Comparison of ENCODE assay signal across 20 cellular contexts in genomic region chrX:19677121-19677520, GRCh38.
DNase-seq lines count a peak whose midpoint lies in the region; ATAC-seq and TF ChIP-seq lines count a peak whose summit lies in the region.
"Had no signal": no experiment of that assay in that cellular context is flagged by ENCODE, and none has a peak within 500 bp of the region (broad histone marks: within the 10 kb centered on the region; RNA-seq: fewer than 3 reads in every experiment).

No MANE protein-coding gene starts in this region.

- H3K79me2 ChIP-seq in H9 (ENCODE audit: insufficient read depth, low read length) (no peaks in the 10 kb centered on the region), osteoblast (ENCODE audit: insufficient read depth, low read length) (no peaks in the 10 kb centered on the region)

- H3K23me2 ChIP-seq in H9 (ENCODE audit: insufficient read length, low read depth, low read length, poor library complexity, severe bottlenecking) = no peaks in the 10 kb centered on the region

- no peak overlapping the region for H2AK5ac ChIP-seq in H9 (ENCODE audit: insufficient read length, low read length)

- H3K27me3 ChIP-seq in CD4-positive, alpha-beta T cell (ENCODE audit: control insufficient read depth, insufficient read depth, low read length) = no peaks in the 10 kb centered on the region
- H3K27me3 ChIP-seq in H9 (ENCODE audit: insufficient read depth, low read length) (no peaks in the 10 kb centered on the region), osteoblast (ENCODE audit: insufficient read depth, low read length) (no peaks in the 10 kb centered on the region)
- H3K27me3 ChIP-seq: stomach, transverse colon had no signal

- H3K79me1 ChIP-seq in H9 (ENCODE audit: insufficient read depth, low read depth, low read length, poor library complexity, severe bottlenecking) = no peaks in the 10 kb centered on the region

- WGBS in H9 (ENCODE audit: extremely low coverage, insufficient read length, low lambda C conversion rate) = no CpG with 5 or more reads among the region's 2 CpGs

- no peak overlapping the region for H2BK12ac ChIP-seq in H9 (ENCODE audit: insufficient read length, low read depth, low read length)

- H4K91ac ChIP-seq in H9 (ENCODE audit: insufficient read length, low read depth, low read length) = no peak overlapping the region

- no peak overlapping the region for H3K23ac ChIP-seq in H9 (ENCODE audit: insufficient read length, low read depth, low read length)

- no peak overlapping the region for H3T11ph ChIP-seq in H9 (ENCODE audit: low read length)

- no peak overlapping the region for H3K9ac ChIP-seq in H9 (ENCODE audit: extremely low read depth, insufficient read length, low read length)

- H4K5ac ChIP-seq in H9 (ENCODE audit: insufficient read length, low read depth, low read length) = no peak overlapping the region

- H3K4me2 ChIP-seq in H9 (ENCODE audit: insufficient read depth, insufficient read length, low read length) = no peak overlapping the region
- no peak overlapping the region for H3K4me2 ChIP-seq in osteoblast (ENCODE audit: insufficient read depth, low read length)

- H3K36me3 ChIP-seq in osteoblast (ENCODE audit: insufficient read depth, low read length) = no peaks in the 10 kb centered on the region
- H3K36me3 ChIP-seq: stomach, transverse colon had no signal

- no peak overlapping the region for H4K8ac ChIP-seq in H9 (replicated peaks; ENCODE audit: insufficient read length, low read depth, low read length)

- H2BK120ac ChIP-seq in H9 (ENCODE audit: low read depth, low read length, poor library complexity, severe bottlenecking) = no peak overlapping the region

- no peak overlapping the region for H3K4me3 Mint-ChIP-seq in CD4-positive, alpha-beta T cell
- H3K4me3 Mint-ChIP-seq in H9 = no peak overlapping the region
- no peak overlapping the region for H3K4me3 Mint-ChIP-seq in activated CD8-positive, alpha-beta T cell treated with anti-CD3 and anti-CD28 coated beads, Interleukin-2, amount 10 ng/mL, durations not matched to agents 7 days and 5 days
- H3K4me3 Mint-ChIP-seq in immature natural killer cell = no peak overlapping the region
- H3K4me3 Mint-ChIP-seq: activated CD4-positive, alpha-beta T cell treated with anti-CD3 and anti-CD28 coated beads for 36 hours; neural crest cell had no signal

- H3K14ac ChIP-seq in H9 (ENCODE audit: insufficient read depth, low read length) = no peak overlapping the region

- no peaks in the 10 kb centered on the region for H3K27me3 Mint-ChIP-seq in CD4-positive, alpha-beta T cell
- no peaks in the 10 kb centered on the region for H3K27me3 Mint-ChIP-seq in H9 (ENCODE audit: low read depth)
- H3K27me3 Mint-ChIP-seq in activated CD8-positive, alpha-beta T cell treated with anti-CD3 and anti-CD28 coated beads, Interleukin-2, amount 10 ng/mL, durations not matched to agents 7 days and 5 days (ENCODE audit: low read depth) = no peaks in the 10 kb centered on the region
- H3K27me3 Mint-ChIP-seq in immature natural killer cell (ENCODE audit: low read depth in 3 of 3) = peaks cover 5 to 11% (median 11%) of the 10 kb centered on the region in 3 donors
- H3K27me3 Mint-ChIP-seq: activated CD4-positive, alpha-beta T cell treated with anti-CD3 and anti-CD28 coated beads for 36 hours had no signal

- no peaks in the 10 kb centered on the region; the same call in 1 of the 2 replicates for H3K4me1 ChIP-seq in H9 (ENCODE audit: insufficient read depth, low read length)
- peaks cover 12% of the 10 kb centered on the region for H3K4me1 ChIP-seq in osteoblast (ENCODE audit: insufficient read depth, low read length)
- H3K4me1 ChIP-seq: psoas muscle had no signal

- peaks cover 68% of the 10 kb centered on the region for H3K4me1 Mint-ChIP-seq in CD4-positive, alpha-beta T cell (ENCODE audit: low read depth)
- peaks cover 2 to 15% of the 10 kb centered on the region in 2 experiments; a peak in 3 of 4 replicates for H3K4me1 Mint-ChIP-seq in H9
- peaks cover 70% of the 10 kb centered on the region for H3K4me1 Mint-ChIP-seq in activated CD8-positive, alpha-beta T cell treated with anti-CD3 and anti-CD28 coated beads, Interleukin-2, amount 10 ng/mL, durations not matched to agents 7 days and 5 days (ENCODE audit: low read depth)
- peaks cover 62 to 72% of the 10 kb centered on the region in 2 donors for H3K4me1 Mint-ChIP-seq in immature natural killer cell

- no peaks in the 10 kb centered on the region for H3K9me3 Mint-ChIP-seq in CD4-positive, alpha-beta T cell
- H3K9me3 Mint-ChIP-seq in H9 (peaks cover 53% of the 10 kb centered on the region in 2 experiments), immature natural killer cell (no peaks in the 10 kb centered on the region)
- H3K9me3 Mint-ChIP-seq in activated CD8-positive, alpha-beta T cell treated with anti-CD3 and anti-CD28 coated beads, Interleukin-2, amount 10 ng/mL, durations not matched to agents 7 days and 5 days (ENCODE audit: insufficient read depth) = no peaks in the 10 kb centered on the region

- H2BK20ac ChIP-seq in H9 (ENCODE audit: low read depth, low read length, poor library complexity, severe bottlenecking) = no peak overlapping the region

- POLR2A ChIA-PET in CD4-positive, alpha-beta T cell (lab: Charles Lee) = no interaction called here
- POLR2A ChIA-PET in activated CD8-positive, alpha-beta T cell treated with anti-CD3 and anti-CD28 coated beads, Interleukin-2, amount 10 ng/mL, durations not matched to agents 7 days and 5 days (lab: Charles Lee) = no interaction called here

- no peak overlapping the region for H2BK15ac ChIP-seq in H9 (ENCODE audit: low read depth, low read length)

- H3K27ac Mint-ChIP-seq in CD4-positive, alpha-beta T cell = peak overlapping the region; percentile 18
- H3K27ac Mint-ChIP-seq in H9 (no peak overlapping the region), immature natural killer cell (peak overlapping the region in 5 of 6 donors; percentile 5 to 94 (median 71))
- peak overlapping the region; percentile 48 for H3K27ac Mint-ChIP-seq in activated CD8-positive, alpha-beta T cell treated with anti-CD3 and anti-CD28 coated beads, Interleukin-2, amount 10 ng/mL, durations not matched to agents 7 days and 5 days

- H3K56ac ChIP-seq in H9 (ENCODE audit: insufficient read length, low read depth, low read length) = no peak overlapping the region

- peaks cover 64% of the 10 kb centered on the region for H3K36me3 Mint-ChIP-seq in CD4-positive, alpha-beta T cell (ENCODE audit: low read depth)
- H3K36me3 Mint-ChIP-seq in H9 (ENCODE audit: insufficient read depth in 1 of 3, low read depth in 3 of 3) (peaks cover 0 to 4% (median 0%) of the 10 kb centered on the region in 3 experiments; a peak in 3 of 7 replicates), immature natural killer cell (peaks cover 0 to 11% (median 8%) of the 10 kb centered on the region in 3 donors)
- peaks cover 48% of the 10 kb centered on the region for H3K36me3 Mint-ChIP-seq in activated CD8-positive, alpha-beta T cell treated with anti-CD3 and anti-CD28 coated beads, Interleukin-2, amount 10 ng/mL, durations not matched to agents 7 days and 5 days (ENCODE audit: low read depth)

- no peaks in the 10 kb centered on the region for H3K9me3 ChIP-seq in CD4-positive, alpha-beta T cell (ENCODE audit: control insufficient read depth, low read length)
- peaks cover 35% of the 10 kb centered on the region for H3K9me3 ChIP-seq in H9 (ENCODE audit: control insufficient read depth, low read depth, low read length)
- no peaks in the 10 kb centered on the region for H3K9me3 ChIP-seq in osteoblast (ENCODE audit: low read depth, low read length)
- H3K9me3 ChIP-seq: psoas muscle, stomach, transverse colon had no signal

- intact Hi-C loops in CD4-positive, alpha-beta T cell (cut with DNase I, micrococcal nuclease) = no loop called here

- H3K4ac ChIP-seq in H9 (ENCODE audit: low read depth, low read length) = no peak overlapping the region

- no peak overlapping the region for H3K27ac ChIP-seq in CD4-positive, alpha-beta T cell (ENCODE audit: low read depth, low read length)
- H3K27ac ChIP-seq in H9 (ENCODE audit: insufficient read length, low read depth, low read length) (no peak overlapping the region), osteoblast (ENCODE audit: low read depth, low read length) (no peak overlapping the region)
- H3K27ac ChIP-seq: psoas muscle, stomach, transverse colon had no signal

- no peak overlapping the region for H2AFZ ChIP-seq in H9 (ENCODE audit: low read length)
- H2AFZ ChIP-seq in osteoblast (ENCODE audit: low read length) = no peak overlapping the region

- no peak for DNase-seq in CD4-positive, alpha-beta T cell
- DNase-seq in H9 = no peak
- no peak for DNase-seq in activated CD8-positive, alpha-beta T cell treated with anti-CD3 and anti-CD28 coated beads, Interleukin-2, amount 10 ng/mL, durations not matched to agents 7 days and 5 days
- DNase-seq in immature natural killer cell = no peak
- no peak for DNase-seq in osteoblast (ENCODE audit: insufficient read length, low spot score, missing footprints)
- DNase-seq in COR-L47 (lab: John Stamatoyannopoulos, UW) = no peak
- DNase-seq: activated CD4-positive, alpha-beta T cell treated with anti-CD3 and anti-CD28 coated beads for 36 hours; activated naive CD4-positive, alpha-beta T cell treated with Interleukin-2 at 50 U/mL for 16 hours; anterior cingulate cortex; Kasumi-1; left cardiac atrium; NCI-H1092 treated with DMSO at 0.1 percent for 48 hours; NCI-H2029 treated with DMSO at 0.1 percent for 48 hours; NCI-H524; psoas muscle; stimulated activated CD4-positive, alpha-beta T cell treated with anti-CD3 and anti-CD28 coated beads, Interleukin-2, amount 100 ng/mL, for 24 hours; stomach; transverse colon had no signal

- no peak overlapping the region for H3K4me3 ChIP-seq in osteoblast (ENCODE audit: insufficient read depth, low read length)
- H3K4me3 ChIP-seq: psoas muscle, stomach, transverse colon had no signal

- no peaks in the 10 kb centered on the region for H4K20me1 ChIP-seq in H9 (ENCODE audit: control insufficient read depth, insufficient read depth, insufficient read length)
- H4K20me1 ChIP-seq in osteoblast (ENCODE audit: insufficient read depth, low read length) = no peaks in the 10 kb centered on the region

- no peak for ATAC-seq in CD4-positive, alpha-beta T cell (ENCODE audit: poor library complexity)
- no peak for ATAC-seq in activated CD8-positive, alpha-beta T cell treated with anti-CD3 and anti-CD28 coated beads, Interleukin-2, amount 10 ng/mL, durations not matched to agents 7 days and 5 days
- ATAC-seq in GM21786 (IDR thresholded peaks at IDR 0.05; ENCODE audit: unreplicated experiment) = no peak
- ATAC-seq: activated CD4-positive, alpha-beta T cell treated with anti-CD3 and anti-CD28 coated beads for 36 hours; left cardiac atrium; psoas muscle had no signal

- CTCF ChIA-PET in CD4-positive, alpha-beta T cell (lab: Charles Lee) = interaction anchor here (1.0 kb wide), 1 partner anchor 46 kb away, joined by 3 read pairs; no protein-coding TSS in a partner anchor
- CTCF ChIA-PET in activated CD8-positive, alpha-beta T cell treated with anti-CD3 and anti-CD28 coated beads, Interleukin-2, amount 10 ng/mL, durations not matched to agents 7 days and 5 days (lab: Charles Lee) = interaction anchor here (0.7 to 1.5 kb wide), 2 partner anchors 62 to 180 kb away, joined by 3 read pairs; no protein-coding TSS in a partner anchor

- no peak overlapping the region for H3K18ac ChIP-seq in H9 (ENCODE audit: insufficient read length, low read depth, low read length)

- no peak overlapping the region for H2BK5ac ChIP-seq in H9 (ENCODE audit: insufficient read length, low read length)

- TF ChIP-seq CTCF in CD4-positive, alpha-beta T cell (IDR thresholded peaks at IDR 0.05) = no peak
- TF ChIP-seq CTCF in H9 (conservative IDR thresholded peaks at IDR 0.05) (peak; percentile 15; the same call in 1 of the 3 replicates), osteoblast (IDR thresholded peaks at IDR 0.05; ENCODE audit: extremely low read depth, low read depth, low read length) (no peak)

Comparison
In these comparisons a context has a peak if more than half of its experiments do, and no peak if none do; other contexts are left out.
1. H3K27ac Mint-ChIP-seq: peak in CD4-positive, alpha-beta T cell (single experiment), activated CD8-positive, alpha-beta T cell treated with anti-CD3 and anti-CD28 coated beads, Interleukin-2, amount 10 ng/mL, durations not matched to agents 7 days and 5 days (single experiment) and immature natural killer cell (5 of 6); none in H9 (0 of 3).